Comparison of ENCODE assay signal across 8 cellular contexts in the genomic region with DNA sequence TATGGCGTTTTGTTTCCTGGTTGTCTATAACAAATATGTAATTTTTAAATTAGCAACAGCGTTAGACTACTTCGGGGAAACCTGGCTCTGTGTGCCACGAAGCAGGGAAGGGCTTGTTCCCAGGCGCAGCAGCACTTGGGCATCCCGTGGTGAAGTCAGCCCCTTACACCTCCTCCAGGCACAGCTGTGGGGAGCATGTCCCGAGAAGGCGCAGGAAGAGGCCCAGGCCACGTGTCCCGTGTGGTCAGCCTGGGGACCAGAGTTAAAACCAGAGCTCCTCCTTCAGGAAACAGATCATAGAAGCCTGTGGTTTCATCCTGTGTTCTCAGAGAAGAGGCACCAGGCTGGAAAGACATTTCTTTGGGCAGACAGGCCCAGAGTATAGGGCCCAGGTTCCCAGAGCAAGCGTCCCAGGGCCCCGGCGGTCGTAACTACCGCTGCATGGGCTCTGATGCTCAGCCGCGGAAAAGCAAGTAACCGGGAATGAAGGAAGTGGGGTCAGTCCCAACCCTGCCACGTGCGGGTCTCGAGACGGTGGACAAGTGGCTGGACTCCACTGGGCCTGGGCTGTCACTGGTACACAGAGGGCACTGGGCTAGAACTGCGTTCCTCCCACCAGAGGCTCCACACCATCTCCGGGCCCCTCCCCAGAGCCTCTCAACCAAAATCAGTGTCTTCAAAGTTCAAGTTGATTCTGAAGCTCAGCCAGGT. TPM values are rescaled to one million over a fixed set of nuclear protein-coding genes. Genes with fewer than 3 reads are reported as not detected.
DNase-seq lines count a peak whose midpoint lies in the region; ATAC-seq and TF ChIP-seq lines count a peak whose summit lies in the region.

No MANE protein-coding gene starts in this region.

- H3K9me3 ChIP-seq in Caco-2, result no peaks in the 10 kb centered on the region

- TF ChIP-seq CTCF in GM12865 (IDR thresholded peaks at IDR 0.05; ENCODE audit: insufficient read depth, low read depth, low read length, missing control alignments) (no peak), Caco-2 (IDR thresholded peaks at IDR 0.05; ENCODE audit: insufficient read depth in 1 of 2, low read depth in 1 of 2, low read length in 1 of 2, severe bottlenecking in 1 of 2, unreplicated experiment in 1 of 2) (no peak)

- BruUV-seq in Caco-2 (replicated peaks; lab: Mats Ljungman, UMichigan), result no TSS peak

- no peaks in the 10 kb centered on the region for H3K9me3 Mint-ChIP-seq in Caco-2 (ENCODE audit: unreplicated experiment)

- no peak overlapping the region for H3K4me3 ChIP-seq in GM12865 (ENCODE audit: low read depth, low read length)
- peak overlapping the region; percentile 9 for H3K4me3 ChIP-seq in skeletal muscle cell (ENCODE audit: low read depth, low read length)
- no peak overlapping the region for H3K4me3 ChIP-seq in Caco-2 (ENCODE audit: low read depth, low read length)

- H3K4me1 Mint-ChIP-seq in Caco-2 (ENCODE audit: low read depth, unreplicated experiment), result peaks cover 6% of the 10 kb centered on the region

- ATAC-seq in HG03460 (IDR thresholded peaks at IDR 0.05; ENCODE audit: unreplicated experiment), result peak; percentile 61

- CTCF ChIA-PET in Caco-2 (lab: Charles Lee), result interaction anchor here (1.3 kb wide), 1 partner anchor 99 kb away, joined by 5 read pairs; no protein-coding TSS in a partner anchor

- H3K27me3 ChIP-seq in Caco-2 (replicated peaks; ENCODE audit: control insufficient read depth, insufficient read depth, low read length), result no peaks in the 10 kb centered on the region

- intact Hi-C loops in Caco-2 (cut with micrococcal nuclease; ENCODE audit: unreplicated experiment), result no loop called here

- DNase-seq in GM12865 (ENCODE audit: low read depth) (peak; percentile 69), UCSD-AML1 (lab: John Stamatoyannopoulos, UW; ENCODE audit: unreplicated experiment) (peak; percentile 77), globus pallidus (ENCODE audit: low spot score) (peak; percentile 50), skeletal muscle cell (ENCODE audit: low read depth) (peak; percentile 90), Caco-2 (no peak), HuH-7 (ENCODE audit: low spot score) (no peak)
- no peak for DNase-seq in effector CD8-positive, alpha-beta T cell (lab: John Stamatoyannopoulos, UW)

- H3K4me1 ChIP-seq in Caco-2, result no peaks in the 10 kb centered on the region

- H3K4me3 Mint-ChIP-seq in Caco-2 (ENCODE audit: unreplicated experiment), result no peak overlapping the region

- H3K27me3 Mint-ChIP-seq in Caco-2 (ENCODE audit: insufficient read depth, unreplicated experiment), result no peaks in the 10 kb centered on the region

- no peak overlapping the region for H3K27ac Mint-ChIP-seq in Caco-2 (ENCODE audit: unreplicated experiment)

- H3K36me3 Mint-ChIP-seq in Caco-2 (ENCODE audit: insufficient read depth, unreplicated experiment), result peaks cover 21% of the 10 kb centered on the region

- no peaks in the 10 kb centered on the region; the same call in 1 of the 2 replicates for H3K36me3 ChIP-seq in Caco-2 (ENCODE audit: control insufficient read depth, insufficient read depth, low read length)

- POLR2A ChIA-PET in Caco-2 (lab: Charles Lee), result interaction anchor here (0.6 kb wide), 2 partner anchors 16 to 36 kb away, joined by 3 to 4 read pairs; a partner anchor contains a TSS

RNA-seq across cellular contexts. Expression of a gene that starts 7.1 kb away (rescaled TPM):
- total RNA-seq in Caco-2 (2022), result 41.5 and 42.8 TPM in 2 replicates

RNA-seq across cellular contexts. Expression of a gene that starts 7.1 kb away (rescaled TPM):
- 48.8 and 49.3 TPM in 2 replicates for total RNA-seq in Caco-2 (2022)

RNA-seq across cellular contexts. Expression of a gene that starts 16.4 kb away (rescaled TPM):
- total RNA-seq in Caco-2 (2022), result 58.6 and 65.8 TPM in 2 replicates

Comparison
In these comparisons a context has a peak if more than half of its experiments do, and no peak if none do; other contexts are left out.
1. DNase-seq: peak in GM12865 (single experiment), UCSD-AML1 (single experiment), globus pallidus (single experiment) and skeletal muscle cell (single experiment); none in effector CD8-positive, alpha-beta T cell (single experiment), Caco-2 (0 of 2) and HuH-7 (single experiment).